ENCODE assay signal across 8 cellular contexts in the genomic region with DNA sequence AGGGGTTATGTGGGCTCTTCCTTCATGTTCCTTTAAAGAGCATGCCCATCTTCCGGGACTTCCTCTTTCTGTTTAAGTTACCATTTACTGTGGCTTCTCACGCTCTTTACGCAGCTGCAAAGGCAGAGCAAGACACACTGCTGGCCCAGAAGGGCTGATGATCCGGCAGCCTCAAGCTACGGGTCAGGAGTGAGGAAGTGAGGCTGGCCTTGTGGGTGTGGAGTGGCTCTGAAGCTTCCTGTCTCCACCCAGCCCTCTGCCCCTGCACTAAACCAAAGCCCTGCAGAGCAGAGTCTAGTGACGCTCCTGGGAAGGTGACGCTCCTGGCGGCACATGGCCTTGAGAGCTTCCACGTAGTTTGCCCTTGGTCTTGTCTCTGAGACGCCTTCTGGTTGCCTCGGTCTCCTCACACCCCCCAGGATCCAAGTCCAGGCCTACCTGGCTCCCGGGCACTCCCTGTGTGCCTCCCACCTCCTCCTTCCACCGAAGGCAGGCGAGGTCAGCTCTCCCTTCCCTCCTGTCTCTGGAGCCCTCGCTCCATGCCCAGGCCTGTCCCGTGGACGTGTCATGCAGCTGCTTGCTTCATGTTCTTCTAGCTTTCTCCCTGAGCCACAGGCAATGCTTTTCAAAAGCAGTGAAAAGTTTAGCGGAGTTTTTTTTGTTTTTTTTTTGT. TPM values are rescaled to one million over a fixed set of nuclear protein-coding genes. Genes with fewer than 3 reads are reported as not detected.
A peak's percentile ranks its signal among the peaks of the same experiment; 100 is the strongest.
DNase-seq lines count a peak whose midpoint lies in the region; ATAC-seq and TF ChIP-seq lines count a peak whose summit lies in the region.

No MANE protein-coding gene starts in this region.

- ATAC-seq in GM21619 (IDR thresholded peaks at IDR 0.05; ENCODE audit: unreplicated experiment): peak; percentile 97

- H3K27me3 Mint-ChIP-seq in activated T-helper 1 cell treated with anti-CD3 and anti-CD28 coated beads, Interleukin-12 subunit alpha, Interleukin-12 subunit beta, Interleukin-2, Interleukin-4 antibody, amounts not matched to agents 30 ng/mL and 10 ng/mL and 1 ng/mL, durations not matched to agents 14 hours and 24 hours and 36 hours (ENCODE audit: insufficient read depth): no peaks in the 10 kb centered on the region

- intact Hi-C loops in activated T-helper 1 cell treated with anti-CD3 and anti-CD28 coated beads, Interleukin-12 subunit alpha, Interleukin-12 subunit beta, Interleukin-2, Interleukin-4 antibody, amounts not matched to agents 30 ng/mL and 10 ng/mL and 1 ng/mL, durations not matched to agents 14 hours and 24 hours and 36 hours (cut with micrococcal nuclease): loop anchor here (1.0 kb wide), 8 partner anchors 8 to 592 kb away; a partner anchor contains a TSS

- DNase-seq in CMK (ENCODE audit: low read depth) (peak; percentile 40), MV-4-11 (lab: John Stamatoyannopoulos, UW) (peak; percentile 100), iris pigment epithelial cell (ENCODE audit: low read depth) (peak; percentile 48), NCI-H2081 (lab: John Stamatoyannopoulos, UW) (no peak), foreskin fibroblast (no peak)
- peak; percentile 87 for DNase-seq in activated T-helper 1 cell treated with anti-CD3 and anti-CD28 coated beads, Interleukin-12 subunit alpha, Interleukin-12 subunit beta, Interleukin-2, Interleukin-4 antibody, amounts not matched to agents 30 ng/mL and 10 ng/mL and 1 ng/mL, durations not matched to agents 14 hours and 24 hours and 36 hours (ENCODE audit: low spot score)
- DNase-seq in stimulated activated CD4-positive, alpha-beta T cell treated with anti-CD3 and anti-CD28 coated beads, TNF-alpha, amount 100 ng/mL, for 4 hours (ENCODE audit: low read depth in 3 of 3): peak; percentile 42 to 53 (median 47)

- H3K27ac Mint-ChIP-seq in activated T-helper 1 cell treated with anti-CD3 and anti-CD28 coated beads, Interleukin-12 subunit alpha, Interleukin-12 subunit beta, Interleukin-2, Interleukin-4 antibody, amounts not matched to agents 30 ng/mL and 10 ng/mL and 1 ng/mL, durations not matched to agents 14 hours and 24 hours and 36 hours: peak overlapping the region; percentile 99

- H3K4me1 Mint-ChIP-seq in activated T-helper 1 cell treated with anti-CD3 and anti-CD28 coated beads, Interleukin-12 subunit alpha, Interleukin-12 subunit beta, Interleukin-2, Interleukin-4 antibody, amounts not matched to agents 30 ng/mL and 10 ng/mL and 1 ng/mL, durations not matched to agents 14 hours and 24 hours and 36 hours (ENCODE audit: low read depth): peaks cover 88% of the 10 kb centered on the region

- peaks cover 3% of the 10 kb centered on the region for H3K9me3 Mint-ChIP-seq in activated T-helper 1 cell treated with anti-CD3 and anti-CD28 coated beads, Interleukin-12 subunit alpha, Interleukin-12 subunit beta, Interleukin-2, Interleukin-4 antibody, amounts not matched to agents 30 ng/mL and 10 ng/mL and 1 ng/mL, durations not matched to agents 14 hours and 24 hours and 36 hours

- H3K36me3 Mint-ChIP-seq in activated T-helper 1 cell treated with anti-CD3 and anti-CD28 coated beads, Interleukin-12 subunit alpha, Interleukin-12 subunit beta, Interleukin-2, Interleukin-4 antibody, amounts not matched to agents 30 ng/mL and 10 ng/mL and 1 ng/mL, durations not matched to agents 14 hours and 24 hours and 36 hours (ENCODE audit: low read depth): peaks cover 45% of the 10 kb centered on the region

- peak overlapping the region; percentile 75 for H3K4me3 Mint-ChIP-seq in activated T-helper 1 cell treated with anti-CD3 and anti-CD28 coated beads, Interleukin-12 subunit alpha, Interleukin-12 subunit beta, Interleukin-2, Interleukin-4 antibody, amounts not matched to agents 30 ng/mL and 10 ng/mL and 1 ng/mL, durations not matched to agents 14 hours and 24 hours and 36 hours

- no peak overlapping the region for H3K4me3 ChIP-seq in foreskin fibroblast (ENCODE audit: low read depth in 1 of 2, low read length in 2 of 2)

- no peak for TF ChIP-seq CTCF in foreskin fibroblast (IDR thresholded peaks at IDR 0.05; ENCODE audit: low read depth, low read length)

RNA-seq across cellular contexts. Expression of a gene that starts 50.3 kb away (rescaled TPM):
- 66.3 and 68.5 TPM in 2 replicates for total RNA-seq in activated T-helper 1 cell treated with anti-CD3 and anti-CD28 coated beads, Interleukin-12 subunit alpha, Interleukin-12 subunit beta, Interleukin-2, Interleukin-4 antibody, amounts not matched to agents 30 ng/mL and 10 ng/mL and 1 ng/mL, durations not matched to agents 14 hours and 24 hours and 36 hours

Comparison
In these comparisons a context has a peak if more than half of its experiments do, and no peak if none do; other contexts are left out.
1. DNase-seq: peak in CMK (single experiment), MV-4-11 (single experiment), activated T-helper 1 cell treated with anti-CD3 and anti-CD28 coated beads, Interleukin-12 subunit alpha, Interleukin-12 subunit beta, Interleukin-2, Interleukin-4 antibody, amounts not matched to agents 30 ng/mL and 10 ng/mL and 1 ng/mL, durations not matched to agents 14 hours and 24 hours and 36 hours (single experiment), iris pigment epithelial cell (single experiment) and stimulated activated CD4-positive, alpha-beta T cell treated with anti-CD3 and anti-CD28 coated beads, TNF-alpha, amount 100 ng/mL, for 4 hours (3 of 3); none in NCI-H2081 (0 of 2) and foreskin fibroblast (0 of 2).